ENCODE assay signal across 12 cellular contexts in the genomic region with DNA sequence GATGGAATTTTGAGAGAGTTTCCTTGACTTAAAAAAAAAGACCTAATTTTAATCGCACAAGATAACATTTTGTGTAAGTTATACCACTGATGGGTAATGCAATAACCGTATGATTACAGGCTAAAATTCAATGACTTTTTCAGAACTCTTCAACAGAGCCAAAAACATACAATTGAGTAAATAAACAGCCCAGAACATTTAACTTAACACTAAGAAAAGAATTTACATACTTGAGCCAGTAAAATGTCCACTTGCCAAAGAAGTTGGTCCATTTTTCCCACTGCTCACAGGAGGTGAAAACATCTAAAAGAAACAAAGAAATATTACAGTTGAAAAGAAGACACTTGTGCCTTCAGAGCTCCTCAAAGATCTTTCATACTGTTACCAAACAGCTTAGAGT. TPM values are rescaled to one million over a fixed set of nuclear protein-coding genes. Genes with fewer than 3 reads are reported as not detected.
DNase-seq lines count a peak whose midpoint lies in the region; ATAC-seq and TF ChIP-seq lines count a peak whose summit lies in the region.
"Had no signal": no experiment of that assay in that cellular context is flagged by ENCODE, and none has a peak within 500 bp of the region (broad histone marks: within the 10 kb centered on the region; RNA-seq: fewer than 3 reads in every experiment).

No MANE protein-coding gene starts in this region.

- DNase-seq in breast epithelium (ENCODE audit: low spot score in 2 of 2) (no peak), MCF 10A (ENCODE audit: unreplicated experiment) (no peak), endothelial cell (ENCODE audit: low spot score) (no peak), upper lobe of left lung (no peak), D341Med (ENCODE audit: low spot score) (no peak), NCI-H146 (lab: John Stamatoyannopoulos, UW) (no peak)
- DNase-seq in natural killer cell treated with Interleukin-12 subunit alpha and Interleukin-12 subunit beta and Interleukin-15 and Interleukin-18, amount 100 ng/mL, for 72 hours (ENCODE audit: low spot score), result no peak
- DNase-seq: activated naive CD4-positive, alpha-beta T cell; naive thymus-derived CD8-positive, alpha-beta T cell had no signal

- H3K9me3 Mint-ChIP-seq in MCF 10A (ENCODE audit: unreplicated experiment) (no peaks in the 10 kb centered on the region), endothelial cell (ENCODE audit: unreplicated experiment) (no peaks in the 10 kb centered on the region)
- H3K9me3 Mint-ChIP-seq in natural killer cell treated with Interleukin-12 subunit alpha and Interleukin-12 subunit beta and Interleukin-15 and Interleukin-18, amount 100 ng/mL, for 72 hours, result no peaks in the 10 kb centered on the region

- H3K36me3 ChIP-seq in breast epithelium (no peaks in the 10 kb centered on the region), upper lobe of left lung (no peaks in the 10 kb centered on the region)

- H3K9me3 ChIP-seq in breast epithelium, result no peaks in the 10 kb centered on the region
- H3K9me3 ChIP-seq in upper lobe of left lung, result no peaks in the 10 kb centered on the region
- H3K9me3 ChIP-seq: A549 had no signal

- peak overlapping the region; percentile 11 to 38 for H3K27ac ChIP-seq in breast epithelium
- peak overlapping the region; percentile 84 to 94 (median 88) for H3K27ac ChIP-seq in upper lobe of left lung
- H3K27ac ChIP-seq: A549, epithelial cell of prostate had no signal

- BruUV-seq in MCF 10A (replicated peaks; lab: Mats Ljungman, UMichigan), result no TSS peak

- H3K27me3 Mint-ChIP-seq in MCF 10A (ENCODE audit: insufficient read depth, unreplicated experiment), result no peaks in the 10 kb centered on the region
- peaks cover 2% of the 10 kb centered on the region for H3K27me3 Mint-ChIP-seq in endothelial cell (ENCODE audit: unreplicated experiment)
- H3K27me3 Mint-ChIP-seq in natural killer cell treated with Interleukin-12 subunit alpha and Interleukin-12 subunit beta and Interleukin-15 and Interleukin-18, amount 100 ng/mL, for 72 hours, result peaks cover 7 to 12% of the 10 kb centered on the region in 2 donors

- POLR2A ChIA-PET in MCF 10A (lab: Yijun Ruan, JAX), result interaction anchor here (0.6 kb wide), 1 partner anchor 54 kb away, joined by 3 read pairs; no protein-coding TSS in a partner anchor

- no peaks in the 10 kb centered on the region for H3K4me1 ChIP-seq in breast epithelium
- H3K4me1 ChIP-seq in upper lobe of left lung, result peaks cover 0 to 13% (median 5%) of the 10 kb centered on the region in 4 donors
- H3K4me1 ChIP-seq: A549 had no signal

- peak overlapping the region in 2 of 3 donors; percentile 75 to 83 for H3K4me3 ChIP-seq in breast epithelium
- H3K4me3 ChIP-seq in upper lobe of left lung, result peak overlapping the region in 2 of 4 donors; percentile 66 to 76
- H3K4me3 ChIP-seq: A549 had no signal

- intact Hi-C loops in breast epithelium (cut with DNase I; ENCODE audit: low total_unique reads) (no loop called here), MCF 10A (cut with micrococcal nuclease) (loop anchor here (5.0 to 10.0 kb wide), 3 partner anchors 108 to 990 kb away; no protein-coding TSS in a partner anchor)

- H3K36me3 Mint-ChIP-seq in MCF 10A (ENCODE audit: insufficient read depth, unreplicated experiment) (peaks cover 4% of the 10 kb centered on the region), endothelial cell (ENCODE audit: low read depth, unreplicated experiment) (peaks cover 9% of the 10 kb centered on the region)
- H3K36me3 Mint-ChIP-seq in natural killer cell treated with Interleukin-12 subunit alpha and Interleukin-12 subunit beta and Interleukin-15 and Interleukin-18, amount 100 ng/mL, for 72 hours, result peaks cover 6% of the 10 kb centered on the region

- TF ChIP-seq CTCF in breast epithelium (IDR thresholded peaks at IDR 0.05) (no peak), MCF 10A (IDR thresholded peaks at IDR 0.05; ENCODE audit: unreplicated experiment) (no peak), endothelial cell (IDR thresholded peaks at IDR 0.05; ENCODE audit: unreplicated experiment) (no peak), upper lobe of left lung (IDR thresholded peaks at IDR 0.05) (no peak)

- 25 to 32% methylated on average over 2 of the region's 2 CpGs for WGBS in upper lobe of left lung, 2 donors

- no peak for TF ChIP-seq EP300 in upper lobe of left lung (IDR thresholded peaks at IDR 0.05)

- H3K4me1 Mint-ChIP-seq in MCF 10A (ENCODE audit: insufficient read depth, unreplicated experiment) (peaks cover 17% of the 10 kb centered on the region), endothelial cell (ENCODE audit: unreplicated experiment) (peaks cover 50% of the 10 kb centered on the region)
- peaks cover 24 to 25% of the 10 kb centered on the region in 2 donors for H3K4me1 Mint-ChIP-seq in natural killer cell treated with Interleukin-12 subunit alpha and Interleukin-12 subunit beta and Interleukin-15 and Interleukin-18, amount 100 ng/mL, for 72 hours (ENCODE audit: low read depth in 2 of 2)

- H3K27me3 ChIP-seq in breast epithelium, result no peaks in the 10 kb centered on the region
- no peaks in the 10 kb centered on the region for H3K27me3 ChIP-seq in upper lobe of left lung

- TF ChIP-seq POLR2A in breast epithelium (IDR thresholded peaks at IDR 0.05) (no peak), upper lobe of left lung (IDR thresholded peaks at IDR 0.05) (no peak)

- no peak for ATAC-seq in natural killer cell treated with Interleukin-12 subunit alpha and Interleukin-12 subunit beta and Interleukin-15 and Interleukin-18, amount 100 ng/mL, for 72 hours
- ATAC-seq in upper lobe of left lung (ENCODE audit: low FRiP score in 2 of 2), result no peak
- no peak for ATAC-seq in HG02840 (IDR thresholded peaks at IDR 0.05; ENCODE audit: low FRiP score, unreplicated experiment)
- ATAC-seq: A549; naive thymus-derived CD8-positive, alpha-beta T cell had no signal

- CTCF ChIA-PET in MCF 10A (lab: Yijun Ruan, JAX), result interaction anchor here (0.5 to 0.6 kb wide), 3 partner anchors 10 to 358 kb away, joined by 3 to 4 read pairs (median 3); no protein-coding TSS in a partner anchor

- H3K27ac Mint-ChIP-seq in MCF 10A (ENCODE audit: low read depth, unreplicated experiment) (no peak overlapping the region), endothelial cell (ENCODE audit: unreplicated experiment) (peak overlapping the region; percentile 90)
- no peak overlapping the region for H3K27ac Mint-ChIP-seq in natural killer cell treated with Interleukin-12 subunit alpha and Interleukin-12 subunit beta and Interleukin-15 and Interleukin-18, amount 100 ng/mL, for 72 hours

- H3K4me3 Mint-ChIP-seq in MCF 10A (ENCODE audit: unreplicated experiment) (no peak overlapping the region), endothelial cell (ENCODE audit: unreplicated experiment) (peak overlapping the region; percentile 86)
- peak overlapping the region; percentile 6 for H3K4me3 Mint-ChIP-seq in natural killer cell treated with Interleukin-12 subunit alpha and Interleukin-12 subunit beta and Interleukin-15 and Interleukin-18, amount 100 ng/mL, for 72 hours

RNA-seq across cellular contexts. Expression of gene TCF4, which starts 2.9 kb away (rescaled TPM):
- 100 to 1,000 TPM in 2 of 3 donors, 10 to 100 TPM in 1; 79.6 to 133 (median 114) TPM for total RNA-seq in breast epithelium
- total RNA-seq in MCF 10A (2022), result 5.1 and 6.2 TPM in 2 replicates
- 175 TPM for total RNA-seq in endothelial cell (ENCODE audit: unreplicated experiment)
- total RNA-seq in natural killer cell treated with Interleukin-12 subunit alpha and Interleukin-12 subunit beta and Interleukin-15 and Interleukin-18, amount 100 ng/mL, for 72 hours, result 10 to 100 TPM in 1 of 2 donors, 1 to 10 TPM in 1; 6.1 to 10.3 TPM
- total RNA-seq in upper lobe of left lung, result 100 to 1,000 TPM in 1 of 6 donors, 10 to 100 TPM in 5; 70.6 to 115 (median 92.4) TPM
